In the genomic region with DNA sequence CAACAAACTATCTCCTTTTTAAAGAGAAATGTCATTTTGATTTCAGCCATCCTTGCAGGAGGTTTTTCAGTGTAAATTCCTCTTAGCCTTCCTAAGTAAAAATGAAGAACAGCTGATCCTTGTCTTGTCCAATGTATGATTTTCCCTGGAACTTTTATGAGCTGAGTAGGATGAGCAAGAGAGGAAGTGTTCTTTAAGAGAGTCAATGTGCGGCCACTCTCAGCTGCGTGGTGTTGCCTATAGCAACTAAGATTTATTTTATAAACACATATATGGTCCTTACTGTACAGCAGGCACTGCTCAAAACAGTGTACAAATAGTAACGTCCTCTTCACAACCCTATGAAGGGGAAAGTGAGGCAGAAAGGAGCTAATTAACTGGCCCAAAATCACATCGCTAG, we compare ENCODE assay signal across 20 cellular contexts.
DNase-seq lines count a peak whose midpoint lies in the region; ATAC-seq, FAIRE-seq and TF ChIP-seq lines count a peak whose summit lies in the region.
"Had no signal": no experiment of that assay in that cellular context is flagged by ENCODE, and none has a peak within 500 bp of the region (broad histone marks: within the 10 kb centered on the region; RNA-seq: fewer than 3 reads in every experiment).

No MANE protein-coding gene starts in this region.

- CTCF ChIA-PET in SK-N-SH (lab: Yijun Ruan, JAX) = interaction anchor here (0.5 kb wide), 1 partner anchor 131 kb away, joined by 3 read pairs; no protein-coding TSS in a partner anchor

- no peaks in the 10 kb centered on the region for H3K36me3 Mint-ChIP-seq in astrocyte (ENCODE audit: low read depth, unreplicated experiment)

- H3K27me3 ChIP-seq in SK-N-SH (ENCODE audit: insufficient read depth) (no peaks in the 10 kb centered on the region), astrocyte (ENCODE audit: insufficient read depth, low read length) (no peaks in the 10 kb centered on the region), hepatocyte (no peaks in the 10 kb centered on the region), stomach smooth muscle (ENCODE audit: control insufficient read depth in 1 of 2, insufficient read depth in 2 of 2, low read length in 2 of 2) (no peaks in the 10 kb centered on the region)

- 81% methylated on average over 4 of the region's 4 CpGs for WGBS in SK-N-SH (ENCODE audit: low lambda C conversion rate)
- WGBS in hepatocyte (ENCODE audit: low lambda C conversion rate, missing lambda C conversion rate) = 66% methylated on average over 4 of the region's 4 CpGs

- TF ChIP-seq CTCF in SK-N-SH (IDR thresholded peaks at IDR 0.05) (no peak), astrocyte (IDR thresholded peaks at IDR 0.05; ENCODE audit: insufficient read depth, low read depth, low read length) (no peak), hepatocyte (IDR thresholded peaks at IDR 0.05; ENCODE audit: poor library complexity) (no peak)

- H4K20me1 ChIP-seq in SK-N-SH (ENCODE audit: insufficient read depth) = no peaks in the 10 kb centered on the region
- H4K20me1 ChIP-seq in astrocyte (ENCODE audit: insufficient read depth, low read length) = no peaks in the 10 kb centered on the region
- H4K20me1 ChIP-seq in hepatocyte (ENCODE audit: insufficient read depth, poor library complexity, severe bottlenecking) = no peaks in the 10 kb centered on the region

- peaks cover 3% of the 10 kb centered on the region for H3K9me3 Mint-ChIP-seq in astrocyte (ENCODE audit: unreplicated experiment)
- H3K9me3 Mint-ChIP-seq: activated naive CD4-positive, alpha-beta T cell treated with anti-CD3 and anti-CD28 coated beads for 36 hours had no signal

- no peak overlapping the region for H3K4me3 Mint-ChIP-seq in astrocyte (ENCODE audit: unreplicated experiment)
- H3K4me3 Mint-ChIP-seq: activated naive CD4-positive, alpha-beta T cell treated with anti-CD3 and anti-CD28 coated beads for 36 hours; T-helper 17 cell had no signal

- DNase-seq in SK-N-SH = no peak
- DNase-seq in astrocyte (ENCODE audit: low read depth) = peak; percentile 31
- DNase-seq in hepatocyte (ENCODE audit: low spot score) = peak; percentile 28
- no peak for DNase-seq in 8988T
- DNase-seq in stimulated activated CD4-positive, alpha-beta T cell treated with anti-CD3 and anti-CD28 coated beads, Interleukin-4, amount 100 ng/mL, for 4 hours = no peak
- DNase-seq: activated CD8-positive, alpha-beta memory T cell treated with anti-CD3 and anti-CD28 coated beads, Interleukin-2, amount 50 U/mL, for 48 hours; activated naive CD4-positive, alpha-beta T cell treated with anti-CD3 and anti-CD28 coated beads for 36 hours; NCI-H187 treated with DMSO at 0.1 percent for 48 hours; NCI-H526 treated with DMSO at 0.1 percent for 48 hours; stimulated activated CD4-positive, alpha-beta T cell treated with anti-CD3 and anti-CD28 coated beads, Interleukin-15, amount 100 ng/mL, for 24 hours; substantia nigra; T-helper 17 cell had no signal

- TF ChIP-seq EP300 in SK-N-SH (IDR thresholded peaks at IDR 0.05; ENCODE audit: borderline replicate concordance in 1 of 2, low read depth in 1 of 2, low read length in 1 of 2) = no peak

- H3K4me1 Mint-ChIP-seq in astrocyte (ENCODE audit: low read depth, unreplicated experiment) = peaks cover 23% of the 10 kb centered on the region
- H3K4me1 Mint-ChIP-seq: T-helper 17 cell had no signal

- H3K4me2 ChIP-seq in SK-N-SH = no peak overlapping the region
- peak overlapping the region; percentile 47 for H3K4me2 ChIP-seq in astrocyte (ENCODE audit: low read length)
- peak overlapping the region; percentile 11 for H3K4me2 ChIP-seq in hepatocyte

- H3F3A ChIP-seq in SK-N-SH (replicated peaks; ENCODE audit: insufficient read depth) = peaks cover 3% of the 10 kb centered on the region

- H2AFZ ChIP-seq in SK-N-SH (ENCODE audit: low read depth) (no peak overlapping the region), astrocyte (ENCODE audit: low read depth, low read length) (no peak overlapping the region), hepatocyte (no peak overlapping the region)

- H3K27ac Mint-ChIP-seq in astrocyte (ENCODE audit: unreplicated experiment) = no peak overlapping the region
- H3K27ac Mint-ChIP-seq: activated naive CD4-positive, alpha-beta T cell treated with anti-CD3 and anti-CD28 coated beads for 36 hours; progenitor cell of endocrine pancreas; T-helper 17 cell had no signal

- peak; percentile 78 for ATAC-seq in SK-N-SH treated with all-trans-retinoic acid at 6 μM for 48 hours
- ATAC-seq in HG03159 (IDR thresholded peaks at IDR 0.05; ENCODE audit: unreplicated experiment) = no peak
- ATAC-seq: T-helper 17 cell had no signal

- 0 out of 4 replicates have a peak, but pooled peaks cover 0 to 7% of the 10 kb centered on the region in 2 experiments for H3K4me1 ChIP-seq in SK-N-SH (ENCODE audit: control insufficient read depth in 1 of 2, insufficient read depth in 2 of 2, low read depth in 1 of 2, low read length in 1 of 2)
- H3K4me1 ChIP-seq in astrocyte (ENCODE audit: insufficient read depth, low read length) = peaks cover 18% of the 10 kb centered on the region
- no peaks in the 10 kb centered on the region for H3K4me1 ChIP-seq in hepatocyte (ENCODE audit: insufficient read depth)
- peaks cover 8% of the 10 kb centered on the region for H3K4me1 ChIP-seq in stomach smooth muscle (ENCODE audit: control insufficient read depth, insufficient read depth, low read length)

- H3K9ac ChIP-seq in SK-N-SH = no peak overlapping the region
- no peak overlapping the region for H3K9ac ChIP-seq in astrocyte (ENCODE audit: low read length)
- H3K9ac ChIP-seq in stomach smooth muscle (ENCODE audit: low read length in 2 of 2) = no peak overlapping the region

- H3K9me3 ChIP-seq in SK-N-SH (no peaks in the 10 kb centered on the region), astrocyte (ENCODE audit: insufficient read depth, low read depth, low read length) (no peaks in the 10 kb centered on the region), hepatocyte (ENCODE audit: low read depth) (no peaks in the 10 kb centered on the region), stomach smooth muscle (ENCODE audit: control insufficient read depth in 2 of 2, low read length in 2 of 2) (no peaks in the 10 kb centered on the region)

- no peak for FAIRE-seq in astrocyte (lab: Jason Lieb, UNC)
- FAIRE-seq: bronchial epithelial cell, keratinocyte had no signal

- H3K4me3 ChIP-seq in SK-N-SH (ENCODE audit: low read depth in 2 of 2, low read length in 1 of 2) (no peak overlapping the region), astrocyte (ENCODE audit: insufficient read depth, low read depth, low read length) (no peak overlapping the region), hepatocyte (no peak overlapping the region), stomach smooth muscle (ENCODE audit: low read length in 2 of 2) (peak overlapping the region; percentile 9 to 37)

- H3K27me3 Mint-ChIP-seq in astrocyte (ENCODE audit: low read depth, unreplicated experiment) = peaks cover 6% of the 10 kb centered on the region

- H3K9me2 ChIP-seq in SK-N-SH (no peaks in the 10 kb centered on the region), hepatocyte (replicated peaks; ENCODE audit: insufficient read depth) (no peaks in the 10 kb centered on the region)

- POLR2A ChIA-PET in SK-N-SH (lab: Yijun Ruan, JAX) = no interaction called here

- H3K79me2 ChIP-seq in SK-N-SH (ENCODE audit: insufficient read depth) = no peaks in the 10 kb centered on the region
- H3K79me2 ChIP-seq in astrocyte (ENCODE audit: insufficient read depth, low read length) = no peaks in the 10 kb centered on the region
- no peaks in the 10 kb centered on the region for H3K79me2 ChIP-seq in hepatocyte

- no peaks in the 10 kb centered on the region for H3K36me3 ChIP-seq in SK-N-SH (replicated peaks in 1 of 2; ENCODE audit: control insufficient read depth in 1 of 2, insufficient read depth in 2 of 2, low read length in 1 of 2)
- no peaks in the 10 kb centered on the region for H3K36me3 ChIP-seq in astrocyte (ENCODE audit: insufficient read depth, low read length)
- no peaks in the 10 kb centered on the region for H3K36me3 ChIP-seq in hepatocyte (replicated peaks; ENCODE audit: insufficient read depth, low read depth)
- H3K36me3 ChIP-seq in stomach smooth muscle (ENCODE audit: control insufficient read depth in 2 of 2, insufficient read depth in 2 of 2, low read length in 2 of 2) = no peaks in the 10 kb centered on the region

- H3K27ac ChIP-seq in SK-N-SH (ENCODE audit: low read depth in 2 of 2, low read length in 1 of 2) = peak overlapping the region in 1 of 2 experiments; percentile 36; a peak in 1 of 4 replicates
- no peak overlapping the region for H3K27ac ChIP-seq in astrocyte (ENCODE audit: low read depth, low read length)
- H3K27ac ChIP-seq in hepatocyte = peak overlapping the region; percentile 47
- H3K27ac ChIP-seq in stomach smooth muscle (ENCODE audit: low read length) = no peak overlapping the region
- H3K27ac ChIP-seq: 22Rv1, RWPE1 had no signal

- no peak for TF ChIP-seq RAD21 in SK-N-SH (IDR thresholded peaks at IDR 0.05; ENCODE audit: low read length)

TF ChIP-seq in SK-N-SH treated with all-trans-retinoic acid at 6 μM for 48 hours, 23 proteins besides CTCF, POLR2A, EP300 and RAD21 (continues in another document):
- TF ChIP-seq CSDC2 (CRISPR knock-in tag; IDR thresholded peaks at IDR 0.05) (no peak), ISL1 (CRISPR knock-in tag; IDR thresholded peaks at IDR 0.05) (no peak)
- TF ChIP-seq, protein P1, sequence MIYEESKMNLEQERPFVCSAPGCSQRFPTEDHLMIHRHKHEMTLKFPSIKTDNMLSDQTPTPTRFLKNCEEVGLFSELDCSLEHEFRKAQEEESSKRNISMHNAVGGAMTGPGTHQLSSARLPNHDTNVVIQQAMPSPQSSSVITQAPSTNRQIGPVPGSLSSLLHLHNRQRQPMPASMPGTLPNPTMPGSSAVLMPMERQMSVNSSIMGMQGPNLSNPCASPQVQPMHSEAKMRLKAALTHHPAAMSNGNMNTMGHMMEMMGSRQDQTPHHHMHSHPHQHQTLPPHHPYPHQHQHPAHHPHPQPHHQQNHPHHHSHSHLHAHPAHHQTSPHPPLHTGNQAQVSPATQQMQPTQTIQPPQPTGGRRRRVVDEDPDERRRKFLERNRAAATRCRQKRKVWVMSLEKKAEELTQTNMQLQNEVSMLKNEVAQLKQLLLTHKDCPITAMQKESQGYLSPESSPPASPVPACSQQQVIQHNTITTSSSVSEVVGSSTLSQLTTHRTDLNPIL (CRISPR knock-in tag; IDR thresholded peaks at IDR 0.05; ENCODE audit: low read depth) = no peak

TF ChIP-seq in SK-N-SH, 30 proteins besides CTCF, POLR2A, EP300 and RAD21 (continues in another document):
- TF ChIP-seq SIN3A (IDR thresholded peaks at IDR 0.05; ENCODE audit: borderline replicate concordance, low read depth, low read length) (no peak), TEAD4 (IDR thresholded peaks at IDR 0.05; ENCODE audit: borderline replicate concordance, insufficient read depth) (no peak)
- TF ChIP-seq, protein P2, sequence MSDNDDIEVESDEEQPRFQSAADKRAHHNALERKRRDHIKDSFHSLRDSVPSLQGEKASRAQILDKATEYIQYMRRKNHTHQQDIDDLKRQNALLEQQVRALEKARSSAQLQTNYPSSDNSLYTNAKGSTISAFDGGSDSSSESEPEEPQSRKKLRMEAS (IDR thresholded peaks at IDR 0.05; ENCODE audit: low read depth) = no peak

Comparison
In these comparisons a context has a peak if more than half of its experiments do, and no peak if none do; other contexts are left out.
1. DNase-seq: peak in astrocyte (single experiment) and hepatocyte (single experiment); none in SK-N-SH (single experiment), 8988T (single experiment) and stimulated activated CD4-positive, alpha-beta T cell treated with anti-CD3 and anti-CD28 coated beads, Interleukin-4, amount 100 ng/mL, for 4 hours (0 of 2).
2. H3K4me3 ChIP-seq: peak in stomach smooth muscle (2 of 2); none in SK-N-SH (0 of 2), astrocyte (single experiment) and hepatocyte (single experiment).